ENCODE assay signal across 8 cellular contexts in the genomic region with DNA sequence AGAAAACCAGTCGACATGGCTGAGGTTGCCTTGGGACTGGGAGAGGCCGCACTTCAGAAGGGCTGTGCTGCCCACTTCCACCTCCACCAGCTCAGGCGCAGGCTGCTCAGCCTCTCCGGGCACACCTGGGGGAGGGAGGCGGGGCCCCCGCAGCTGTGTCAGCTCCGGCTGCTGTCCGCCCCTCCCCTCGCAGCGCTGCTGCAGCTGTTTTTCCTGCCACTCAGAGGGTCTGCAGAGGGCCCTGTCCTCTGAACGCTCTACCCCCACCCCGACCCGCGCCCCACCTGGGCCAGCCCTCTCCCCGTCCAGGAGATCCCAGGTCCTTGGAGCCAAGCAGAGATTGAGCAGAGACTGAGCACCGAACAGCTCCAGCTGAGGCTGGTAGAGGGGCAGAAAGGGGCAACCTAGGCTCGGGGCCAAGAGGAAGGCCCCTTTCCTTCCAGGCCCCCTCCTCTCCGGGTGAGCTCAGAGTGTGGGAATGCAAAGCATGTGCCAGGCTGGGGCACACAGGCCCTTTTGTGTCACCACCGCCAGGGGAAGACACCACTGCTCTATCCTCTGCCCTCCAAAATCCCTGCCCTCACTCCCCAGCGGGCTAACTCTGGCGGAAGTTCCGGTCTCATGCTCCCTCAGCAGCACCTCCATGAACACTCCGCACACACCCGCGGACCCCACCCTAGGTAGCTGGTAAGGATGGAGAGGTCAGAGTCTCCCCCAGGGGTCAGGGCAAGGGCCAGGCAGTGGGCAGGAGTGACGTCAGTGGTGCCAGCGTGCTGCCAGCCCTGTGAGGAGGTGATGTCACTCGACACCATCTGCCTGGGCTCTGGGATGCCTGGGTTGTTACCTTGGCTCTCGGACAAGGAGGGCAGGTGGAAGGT. TPM values are rescaled to one million over a fixed set of nuclear protein-coding genes. Genes with fewer than 3 reads are reported as not detected.
DNase-seq lines count a peak whose midpoint lies in the region; ATAC-seq and TF ChIP-seq lines count a peak whose summit lies in the region.

No MANE protein-coding gene starts in this region.

- ATAC-seq in HG02973 (IDR thresholded peaks at IDR 0.05; ENCODE audit: unreplicated experiment): no peak

- no peaks in the 10 kb centered on the region for H3K27me3 ChIP-seq in dorsolateral prefrontal cortex
- H3K27me3 ChIP-seq in stomach: peaks cover 0 to 65% (median 41%) of the 10 kb centered on the region in 3 donors

- TF ChIP-seq EP300 in stomach (IDR thresholded peaks at IDR 0.05): no peak

- DNase-seq in COLO829 (ENCODE audit: low spot score): peak; percentile 53
- peak; percentile 72 for DNase-seq in HT-29 (ENCODE audit: low spot score)
- peak in 6 of 10 donors; percentile 65 to 82 (median 73) for DNase-seq in dorsolateral prefrontal cortex
- DNase-seq in medulla oblongata (ENCODE audit: extremely low spot score): peak; percentile 57
- DNase-seq in stomach: no peak
- no peak for DNase-seq in DMS114 treated with DMSO at 0.1 percent for 48 hours (lab: John Stamatoyannopoulos, UW; ENCODE audit: unreplicated experiment)

- H3K4me3 ChIP-seq in WI38 (ENCODE audit: low read depth, low read length) (peak overlapping the region; percentile 76), dorsolateral prefrontal cortex (peak overlapping the region; percentile 52 to 87 (median 72)), stomach (peak overlapping the region; percentile 58 to 70 (median 66))

- peaks cover 9 to 41% (median 26%) of the 10 kb centered on the region in 4 donors for H3K36me3 ChIP-seq in stomach

- peaks cover 40 to 76% (median 60%) of the 10 kb centered on the region in 4 donors for H3K4me1 ChIP-seq in stomach

- intact Hi-C loops in dorsolateral prefrontal cortex (cut with DNase I) (loop anchor here (2.0 to 10.0 kb wide), 3 partner anchors 59 to 411 kb away; partner anchors contain the start of gene CBL (in 2 of the 2)), stomach (cut with DNase I; ENCODE audit: low total_unique reads) (no loop called here)

- TF ChIP-seq POLR2A in stomach (IDR thresholded peaks at IDR 0.05): no peak

- H3K27ac ChIP-seq in dorsolateral prefrontal cortex: peak overlapping the region; percentile 72 to 98 (median 94)
- peak overlapping the region; percentile 5 to 95 (median 91) for H3K27ac ChIP-seq in stomach

- TF ChIP-seq CTCF in WI38 (IDR thresholded peaks at IDR 0.05; ENCODE audit: low read depth, low read length): no peak
- peak in 33 of 56 donors; percentile 9 to 48 (median 30) for TF ChIP-seq CTCF in dorsolateral prefrontal cortex (IDR thresholded peaks at IDR 0.05 in 54 of 56, conservative IDR thresholded peaks at IDR 0.05 in 2 of 56; ENCODE audit: low read depth in 1 of 56, partially characterized antibody in 56 of 56)
- no peak for TF ChIP-seq CTCF in stomach (IDR thresholded peaks at IDR 0.05)

- 4 to 9% (median 5%) methylated on average over 15 to 29 of the region's 29 CpGs for WGBS in stomach, 5 donors

- no peaks in the 10 kb centered on the region for H3K9me3 ChIP-seq in stomach

RNA-seq across cellular contexts. Expression of gene MCAM, which starts 1.6 kb away (rescaled TPM):
- 6.4 and 9.9 TPM in 2 replicates for total RNA-seq in HT-29 (2014; rRNA removed; shearing (Covaris generic))
- total RNA-seq in dorsolateral prefrontal cortex (100 to 1,000 TPM in 2 of 120 experiments, 10 to 100 TPM in 118; 17.4 to 120 (median 43.4) TPM), stomach (100 to 1,000 TPM in 3 of 5 donors, 10 to 100 TPM in 2; 49.6 to 379 (median 111) TPM)
- 10 to 100 TPM in 2 of 3 donors, 1 to 10 TPM in 1; 7.3 to 54.8 (median 16.0) TPM for polyA plus RNA-seq in stomach

RNA-seq across cellular contexts. Expression of gene RNF26, which starts 18.9 kb away (rescaled TPM):
- total RNA-seq in HT-29 (2014; rRNA removed; shearing (Covaris generic)): 13.3 and 14.8 TPM in 2 replicates
- total RNA-seq in dorsolateral prefrontal cortex: 10 to 100 TPM; 15.9 to 31.2 (median 24.4) TPM
- total RNA-seq in stomach: 10 to 100 TPM in 2 of 5 donors, 1 to 10 TPM in 2, not detected in 1; 1.3 to 45.8 (median 11.7) TPM
- polyA plus RNA-seq in stomach: 10 to 100 TPM in 2 of 3 donors, 1 to 10 TPM in 1; 7.0 to 14.8 (median 10.3) TPM

RNA-seq across cellular contexts. Expression of gene C1QTNF5, which starts 25.3 kb away (rescaled TPM):
- 0.47 and 0.56 TPM in 2 replicates for total RNA-seq in HT-29 (2014; rRNA removed; shearing (Covaris generic))
- total RNA-seq in dorsolateral prefrontal cortex: 10 to 100 TPM in 74 of 120 experiments, 1 to 10 TPM in 46; 5.1 to 23.2 (median 10.8) TPM
- 100 to 1,000 TPM in 1 of 5 donors, 10 to 100 TPM in 4; 11.4 to 169 (median 17.4) TPM for total RNA-seq in stomach
- polyA plus RNA-seq in stomach: 10 to 100 TPM; 12.7 to 30.3 (median 20.6) TPM

RNA-seq across cellular contexts. Expression of gene MFRP, which starts 31.1 kb away (rescaled TPM):
- not detected in 2 replicates for total RNA-seq in HT-29 (2014; rRNA removed; shearing (Covaris generic))
- under 1 TPM in 1 of 120 experiments, not detected in 119; 0.32 TPM for total RNA-seq in dorsolateral prefrontal cortex
- not detected for total RNA-seq in stomach
- not detected for polyA plus RNA-seq in stomach

Comparison
In these comparisons a context has a peak if more than half of its experiments do, and no peak if none do; other contexts are left out.
1. DNase-seq: peak in COLO829 (single experiment), HT-29 (single experiment), dorsolateral prefrontal cortex (6 of 10) and medulla oblongata (single experiment); none in stomach (single experiment) and DMS114 treated with DMSO at 0.1 percent for 48 hours (single experiment).
2. CTCF ChIP-seq: peak in dorsolateral prefrontal cortex (33 of 56); none in WI38 (single experiment) and stomach (0 of 7).
3. Peak in every context shown above with its lines, with median percentiles within 50 percentile points of each other: H3K4me3 ChIP-seq.